1 cellular context compared by ENCODE assay signal in the genomic region with DNA sequence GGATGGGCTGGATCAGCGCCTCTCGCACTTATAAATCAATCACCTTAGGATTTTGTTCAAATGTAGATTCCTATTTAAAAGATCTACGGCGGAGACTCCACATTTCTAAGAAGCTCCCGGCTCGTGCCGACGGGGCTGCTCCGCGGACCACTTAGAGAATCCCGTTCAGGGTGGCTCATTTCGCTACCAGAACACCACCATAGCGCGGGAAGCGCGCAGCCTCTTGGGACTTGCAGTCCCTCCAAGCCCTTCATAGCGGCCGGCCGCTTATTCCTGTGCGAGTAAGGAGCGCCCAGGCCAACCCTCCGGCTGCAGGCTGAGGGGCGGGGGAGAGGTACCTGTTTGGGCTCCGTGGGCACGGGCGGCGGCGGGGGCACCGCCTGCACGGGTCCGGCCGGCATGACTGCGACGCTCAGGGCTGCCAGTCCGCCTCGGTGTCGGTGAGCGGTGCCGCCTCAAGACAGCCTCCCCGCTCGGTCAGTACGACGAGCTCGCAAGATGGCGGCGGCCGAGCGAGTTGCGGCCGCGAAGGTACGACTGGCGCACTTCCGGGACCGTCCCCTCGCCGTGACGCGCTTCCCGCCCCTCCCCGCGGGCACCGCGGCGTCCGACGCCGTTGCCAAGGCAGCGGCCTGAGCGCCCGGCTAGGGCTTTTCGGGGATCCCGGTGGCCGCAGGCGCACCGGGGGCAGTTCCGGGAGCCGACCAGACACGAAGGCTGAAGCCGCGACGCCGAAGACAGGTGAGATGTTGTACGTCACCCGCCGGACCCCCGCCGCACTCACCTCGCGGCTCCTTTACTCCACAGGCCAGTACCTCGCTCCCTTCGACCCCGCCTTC.
A peak's percentile ranks its signal among the peaks of the same experiment; 100 is the strongest.
TF ChIP-seq lines count a peak whose summit lies in the region.

A gene (plus strand): TSS at position 616 of the 839 bp plus-strand sequence. CDS start 8,994 bp downstream, outside the sequence.
A gene with protein sequence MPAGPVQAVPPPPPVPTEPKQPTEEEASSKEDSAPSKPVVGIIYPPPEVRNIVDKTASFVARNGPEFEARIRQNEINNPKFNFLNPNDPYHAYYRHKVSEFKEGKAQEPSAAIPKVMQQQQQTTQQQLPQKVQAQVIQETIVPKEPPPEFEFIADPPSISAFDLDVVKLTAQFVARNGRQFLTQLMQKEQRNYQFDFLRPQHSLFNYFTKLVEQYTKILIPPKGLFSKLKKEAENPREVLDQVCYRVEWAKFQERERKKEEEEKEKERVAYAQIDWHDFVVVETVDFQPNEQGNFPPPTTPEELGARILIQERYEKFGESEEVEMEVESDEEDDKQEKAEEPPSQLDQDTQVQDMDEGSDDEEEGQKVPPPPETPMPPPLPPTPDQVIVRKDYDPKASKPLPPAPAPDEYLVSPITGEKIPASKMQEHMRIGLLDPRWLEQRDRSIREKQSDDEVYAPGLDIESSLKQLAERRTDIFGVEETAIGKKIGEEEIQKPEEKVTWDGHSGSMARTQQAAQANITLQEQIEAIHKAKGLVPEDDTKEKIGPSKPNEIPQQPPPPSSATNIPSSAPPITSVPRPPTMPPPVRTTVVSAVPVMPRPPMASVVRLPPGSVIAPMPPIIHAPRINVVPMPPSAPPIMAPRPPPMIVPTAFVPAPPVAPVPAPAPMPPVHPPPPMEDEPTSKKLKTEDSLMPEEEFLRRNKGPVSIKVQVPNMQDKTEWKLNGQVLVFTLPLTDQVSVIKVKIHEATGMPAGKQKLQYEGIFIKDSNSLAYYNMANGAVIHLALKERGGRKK (minus strand): TSS at position 503 of the 839 bp plus-strand sequence. CDS start 102 bp downstream, at position 401.

TF ChIP-seq in GM12878, 131 proteins besides CTCF, POLR2A, EP300 and RAD21 (continues in another document):
- TF ChIP-seq NR2C1 (IDR thresholded peaks at IDR 0.05) = 0 out of 2 replicates have a peak, but pooled peaks have one; percentile 31
- TF ChIP-seq IKZF2 (IDR thresholded peaks at IDR 0.05) = no peak; a peak in 1 of 4 replicates
- TF ChIP-seq MEF2B (IDR thresholded peaks at IDR 0.05; ENCODE audit: partially characterized antibody, poor library complexity, severe bottlenecking) = peak; percentile 65
- TF ChIP-seq SREBF1 (IDR thresholded peaks at IDR 0.05; ENCODE audit: low read length) = no peak
- TF ChIP-seq SMAD5 (IDR thresholded peaks at IDR 0.05; ENCODE audit: low read depth) = peak; percentile 88
- TF ChIP-seq, protein P1, sequence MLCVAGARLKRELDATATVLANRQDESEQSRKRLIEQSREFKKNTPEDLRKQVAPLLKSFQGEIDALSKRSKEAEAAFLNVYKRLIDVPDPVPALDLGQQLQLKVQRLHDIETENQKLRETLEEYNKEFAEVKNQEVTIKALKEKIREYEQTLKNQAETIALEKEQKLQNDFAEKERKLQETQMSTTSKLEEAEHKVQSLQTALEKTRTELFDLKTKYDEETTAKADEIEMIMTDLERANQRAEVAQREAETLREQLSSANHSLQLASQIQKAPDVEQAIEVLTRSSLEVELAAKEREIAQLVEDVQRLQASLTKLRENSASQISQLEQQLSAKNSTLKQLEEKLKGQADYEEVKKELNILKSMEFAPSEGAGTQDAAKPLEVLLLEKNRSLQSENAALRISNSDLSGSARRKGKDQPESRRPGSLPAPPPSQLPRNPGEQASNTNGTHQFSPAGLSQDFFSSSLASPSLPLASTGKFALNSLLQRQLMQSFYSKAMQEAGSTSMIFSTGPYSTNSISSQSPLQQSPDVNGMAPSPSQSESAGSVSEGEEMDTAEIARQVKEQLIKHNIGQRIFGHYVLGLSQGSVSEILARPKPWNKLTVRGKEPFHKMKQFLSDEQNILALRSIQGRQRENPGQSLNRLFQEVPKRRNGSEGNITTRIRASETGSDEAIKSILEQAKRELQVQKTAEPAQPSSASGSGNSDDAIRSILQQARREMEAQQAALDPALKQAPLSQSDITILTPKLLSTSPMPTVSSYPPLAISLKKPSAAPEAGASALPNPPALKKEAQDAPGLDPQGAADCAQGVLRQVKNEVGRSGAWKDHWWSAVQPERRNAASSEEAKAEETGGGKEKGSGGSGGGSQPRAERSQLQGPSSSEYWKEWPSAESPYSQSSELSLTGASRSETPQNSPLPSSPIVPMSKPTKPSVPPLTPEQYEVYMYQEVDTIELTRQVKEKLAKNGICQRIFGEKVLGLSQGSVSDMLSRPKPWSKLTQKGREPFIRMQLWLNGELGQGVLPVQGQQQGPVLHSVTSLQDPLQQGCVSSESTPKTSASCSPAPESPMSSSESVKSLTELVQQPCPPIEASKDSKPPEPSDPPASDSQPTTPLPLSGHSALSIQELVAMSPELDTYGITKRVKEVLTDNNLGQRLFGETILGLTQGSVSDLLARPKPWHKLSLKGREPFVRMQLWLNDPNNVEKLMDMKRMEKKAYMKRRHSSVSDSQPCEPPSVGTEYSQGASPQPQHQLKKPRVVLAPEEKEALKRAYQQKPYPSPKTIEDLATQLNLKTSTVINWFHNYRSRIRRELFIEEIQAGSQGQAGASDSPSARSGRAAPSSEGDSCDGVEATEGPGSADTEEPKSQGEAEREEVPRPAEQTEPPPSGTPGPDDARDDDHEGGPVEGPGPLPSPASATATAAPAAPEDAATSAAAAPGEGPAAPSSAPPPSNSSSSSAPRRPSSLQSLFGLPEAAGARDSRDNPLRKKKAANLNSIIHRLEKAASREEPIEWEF (IDR thresholded peaks at IDR 0.05; ENCODE audit: insufficient replicate concordance, low read depth, low read length) = no peak
- TF ChIP-seq KLF5 (IDR thresholded peaks at IDR 0.05; ENCODE audit: partially characterized antibody) = peak; percentile 19
- TF ChIP-seq TCF7 (IDR thresholded peaks at IDR 0.05; ENCODE audit: borderline replicate concordance) = no peak
- TF ChIP-seq SIX5 (IDR thresholded peaks at IDR 0.05; ENCODE audit: low read depth, low read length, severe bottlenecking) = peak; percentile 66
- peak; percentile 77 for TF ChIP-seq CHD2 (IDR thresholded peaks at IDR 0.05; ENCODE audit: borderline replicate concordance, low read depth, low read length)
- no peak for TF ChIP-seq CBX5 (IDR thresholded peaks at IDR 0.05; ENCODE audit: low read depth)
- no peak for TF ChIP-seq MYB (IDR thresholded peaks at IDR 0.05; ENCODE audit: borderline replicate concordance, low read depth, low read length)
- TF ChIP-seq HCFC1 (IDR thresholded peaks at IDR 0.05; ENCODE audit: low read length) = peak; percentile 66
- no peak for TF ChIP-seq STAT1 (conservative IDR thresholded peaks at IDR 0.05)
- no peak for TF ChIP-seq NRF1 (conservative IDR thresholded peaks at IDR 0.05; ENCODE audit: low read depth, low read length)
- TF ChIP-seq, protein P2, sequence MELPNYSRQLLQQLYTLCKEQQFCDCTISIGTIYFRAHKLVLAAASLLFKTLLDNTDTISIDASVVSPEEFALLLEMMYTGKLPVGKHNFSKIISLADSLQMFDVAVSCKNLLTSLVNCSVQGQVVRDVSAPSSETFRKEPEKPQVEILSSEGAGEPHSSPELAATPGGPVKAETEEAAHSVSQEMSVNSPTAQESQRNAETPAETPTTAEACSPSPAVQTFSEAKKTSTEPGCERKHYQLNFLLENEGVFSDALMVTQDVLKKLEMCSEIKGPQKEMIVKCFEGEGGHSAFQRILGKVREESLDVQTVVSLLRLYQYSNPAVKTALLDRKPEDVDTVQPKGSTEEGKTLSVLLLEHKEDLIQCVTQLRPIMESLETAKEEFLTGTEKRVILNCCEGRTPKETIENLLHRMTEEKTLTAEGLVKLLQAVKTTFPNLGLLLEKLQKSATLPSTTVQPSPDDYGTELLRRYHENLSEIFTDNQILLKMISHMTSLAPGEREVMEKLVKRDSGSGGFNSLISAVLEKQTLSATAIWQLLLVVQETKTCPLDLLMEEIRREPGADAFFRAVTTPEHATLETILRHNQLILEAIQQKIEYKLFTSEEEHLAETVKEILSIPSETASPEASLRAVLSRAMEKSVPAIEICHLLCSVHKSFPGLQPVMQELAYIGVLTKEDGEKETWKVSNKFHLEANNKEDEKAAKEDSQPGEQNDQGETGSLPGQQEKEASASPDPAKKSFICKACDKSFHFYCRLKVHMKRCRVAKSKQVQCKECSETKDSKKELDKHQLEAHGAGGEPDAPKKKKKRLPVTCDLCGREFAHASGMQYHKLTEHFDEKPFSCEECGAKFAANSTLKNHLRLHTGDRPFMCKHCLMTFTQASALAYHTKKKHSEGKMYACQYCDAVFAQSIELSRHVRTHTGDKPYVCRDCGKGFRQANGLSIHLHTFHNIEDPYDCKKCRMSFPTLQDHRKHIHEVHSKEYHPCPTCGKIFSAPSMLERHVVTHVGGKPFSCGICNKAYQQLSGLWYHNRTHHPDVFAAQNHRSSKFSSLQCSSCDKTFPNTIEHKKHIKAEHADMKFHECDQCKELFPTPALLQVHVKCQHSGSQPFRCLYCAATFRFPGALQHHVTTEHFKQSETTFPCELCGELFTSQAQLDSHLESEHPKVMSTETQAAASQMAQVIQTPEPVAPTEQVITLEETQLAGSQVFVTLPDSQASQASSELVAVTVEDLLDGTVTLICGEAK (IDR thresholded peaks at IDR 0.05; ENCODE audit: borderline replicate concordance) = peak; percentile 84
- TF ChIP-seq ZZZ3 (IDR thresholded peaks at IDR 0.05; ENCODE audit: control insufficient read depth, insufficient read length, low read depth) = no peak
- no peak for TF ChIP-seq NFIC (IDR thresholded peaks at IDR 0.05; ENCODE audit: low read depth, low read length)
- 0 out of 2 replicates have a peak, but pooled peaks have one; percentile 48 for TF ChIP-seq ASH2L (IDR thresholded peaks at IDR 0.05; ENCODE audit: borderline replicate concordance, low read depth)
- TF ChIP-seq, protein P3, sequence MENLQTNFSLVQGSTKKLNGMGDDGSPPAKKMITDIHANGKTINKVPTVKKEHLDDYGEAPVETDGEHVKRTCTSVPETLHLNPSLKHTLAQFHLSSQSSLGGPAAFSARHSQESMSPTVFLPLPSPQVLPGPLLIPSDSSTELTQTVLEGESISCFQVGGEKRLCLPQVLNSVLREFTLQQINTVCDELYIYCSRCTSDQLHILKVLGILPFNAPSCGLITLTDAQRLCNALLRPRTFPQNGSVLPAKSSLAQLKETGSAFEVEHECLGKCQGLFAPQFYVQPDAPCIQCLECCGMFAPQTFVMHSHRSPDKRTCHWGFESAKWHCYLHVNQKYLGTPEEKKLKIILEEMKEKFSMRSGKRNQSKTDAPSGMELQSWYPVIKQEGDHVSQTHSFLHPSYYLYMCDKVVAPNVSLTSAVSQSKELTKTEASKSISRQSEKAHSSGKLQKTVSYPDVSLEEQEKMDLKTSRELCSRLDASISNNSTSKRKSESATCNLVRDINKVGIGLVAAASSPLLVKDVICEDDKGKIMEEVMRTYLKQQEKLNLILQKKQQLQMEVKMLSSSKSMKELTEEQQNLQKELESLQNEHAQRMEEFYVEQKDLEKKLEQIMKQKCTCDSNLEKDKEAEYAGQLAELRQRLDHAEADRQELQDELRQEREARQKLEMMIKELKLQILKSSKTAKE (IDR thresholded peaks at IDR 0.05; ENCODE audit: low read depth, poor library complexity, severe bottlenecking) = no peak
- TF ChIP-seq PML (IDR thresholded peaks at IDR 0.05; ENCODE audit: low read length) = peak; percentile 89; the same call in 1 of the 2 replicates
- TF ChIP-seq CEBPB (IDR thresholded peaks at IDR 0.05; ENCODE audit: borderline replicate concordance in 1 of 2, low read depth in 2 of 2, low read length in 2 of 2) = no peak
- TF ChIP-seq FOXK2 (IDR thresholded peaks at IDR 0.05) = no peak
- TF ChIP-seq, protein P4, sequence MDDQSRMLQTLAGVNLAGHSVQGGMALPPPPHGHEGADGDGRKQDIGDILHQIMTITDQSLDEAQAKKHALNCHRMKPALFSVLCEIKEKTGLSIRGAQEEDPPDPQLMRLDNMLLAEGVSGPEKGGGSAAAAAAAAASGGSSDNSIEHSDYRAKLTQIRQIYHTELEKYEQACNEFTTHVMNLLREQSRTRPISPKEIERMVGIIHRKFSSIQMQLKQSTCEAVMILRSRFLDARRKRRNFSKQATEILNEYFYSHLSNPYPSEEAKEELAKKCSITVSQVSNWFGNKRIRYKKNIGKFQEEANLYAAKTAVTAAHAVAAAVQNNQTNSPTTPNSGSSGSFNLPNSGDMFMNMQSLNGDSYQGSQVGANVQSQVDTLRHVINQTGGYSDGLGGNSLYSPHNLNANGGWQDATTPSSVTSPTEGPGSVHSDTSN (IDR thresholded peaks at IDR 0.05; ENCODE audit: insufficient replicate concordance, low read depth, low read length) = no peak
- no peak for TF ChIP-seq MTA3 (IDR thresholded peaks at IDR 0.05; ENCODE audit: borderline replicate concordance, low read length)
- no peak for TF ChIP-seq MEF2A (IDR thresholded peaks at IDR 0.05; ENCODE audit: insufficient read depth, low read depth, low read length)
- peak; percentile 95 for TF ChIP-seq CREM (IDR thresholded peaks at IDR 0.05; ENCODE audit: low read depth)
- TF ChIP-seq CBFB (IDR thresholded peaks at IDR 0.05; ENCODE audit: low read depth) = peak; percentile 55; the same call in 1 of the 2 replicates
- TF ChIP-seq YY1 (IDR thresholded peaks at IDR 0.05; ENCODE audit: low read depth, low read length) = peak; percentile 96
- TF ChIP-seq, protein P5, sequence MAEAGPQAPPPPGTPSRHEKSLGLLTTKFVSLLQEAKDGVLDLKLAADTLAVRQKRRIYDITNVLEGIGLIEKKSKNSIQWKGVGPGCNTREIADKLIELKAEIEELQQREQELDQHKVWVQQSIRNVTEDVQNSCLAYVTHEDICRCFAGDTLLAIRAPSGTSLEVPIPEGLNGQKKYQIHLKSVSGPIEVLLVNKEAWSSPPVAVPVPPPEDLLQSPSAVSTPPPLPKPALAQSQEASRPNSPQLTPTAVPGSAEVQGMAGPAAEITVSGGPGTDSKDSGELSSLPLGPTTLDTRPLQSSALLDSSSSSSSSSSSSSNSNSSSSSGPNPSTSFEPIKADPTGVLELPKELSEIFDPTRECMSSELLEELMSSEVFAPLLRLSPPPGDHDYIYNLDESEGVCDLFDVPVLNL (IDR thresholded peaks at IDR 0.05; ENCODE audit: low read depth, low read length) = no peak
- TF ChIP-seq LARP7 (IDR thresholded peaks at IDR 0.05) = peak; percentile 97
- TF ChIP-seq, protein P6, sequence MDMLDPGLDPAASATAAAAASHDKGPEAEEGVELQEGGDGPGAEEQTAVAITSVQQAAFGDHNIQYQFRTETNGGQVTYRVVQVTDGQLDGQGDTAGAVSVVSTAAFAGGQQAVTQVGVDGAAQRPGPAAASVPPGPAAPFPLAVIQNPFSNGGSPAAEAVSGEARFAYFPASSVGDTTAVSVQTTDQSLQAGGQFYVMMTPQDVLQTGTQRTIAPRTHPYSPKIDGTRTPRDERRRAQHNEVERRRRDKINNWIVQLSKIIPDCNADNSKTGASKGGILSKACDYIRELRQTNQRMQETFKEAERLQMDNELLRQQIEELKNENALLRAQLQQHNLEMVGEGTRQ (IDR thresholded peaks at IDR 0.05; ENCODE audit: borderline replicate concordance, low read depth, low read length) = no peak
- peak; percentile 74; the same call in 2 of the 3 replicates for TF ChIP-seq POU2F2 (IDR thresholded peaks at IDR 0.05; ENCODE audit: borderline replicate concordance, low read depth, low read length)
- TF ChIP-seq RUNX3 (IDR thresholded peaks at IDR 0.05; ENCODE audit: low read length) = peak; percentile 55
- no peak for TF ChIP-seq PAX5 (IDR thresholded peaks at IDR 0.05; ENCODE audit: borderline replicate concordance, low read depth, low read length)
- TF ChIP-seq ETV6 (conservative IDR thresholded peaks at IDR 0.05 in 1 of 2, IDR thresholded peaks at IDR 0.05 in 1 of 2; ENCODE audit: borderline replicate concordance in 1 of 2, low read depth in 1 of 2) = no peak
